In genomic region chr11:123822591-123822990, GRCh38 we compare ENCODE assay signal across 19 cellular contexts. TPM values are rescaled to one million over a fixed set of nuclear protein-coding genes. Genes with fewer than 3 reads are reported as not detected.
DNase-seq lines count a peak whose midpoint lies in the region; ATAC-seq, FAIRE-seq and TF ChIP-seq lines count a peak whose summit lies in the region.
"Had no signal": no experiment of that assay in that cellular context is flagged by ENCODE, and none has a peak within 500 bp of the region (broad histone marks: within the 10 kb centered on the region; RNA-seq: fewer than 3 reads in every experiment).

No MANE protein-coding gene starts in this region.

- no peaks in the 10 kb centered on the region for H4K20me1 ChIP-seq in mammary epithelial cell (ENCODE audit: insufficient read depth, low read length)

- 77% methylated on average over 3 of the region's 3 CpGs for WGBS in mammary epithelial cell (ENCODE audit: low coverage, missing lambda C conversion rate)
- 26 to 37% (median 33%) methylated on average over 3 of the region's 3 CpGs for WGBS in small intestine, 3 donors
- 20 to 23% methylated on average over 3 of the region's 3 CpGs for WGBS in lower leg skin, 2 donors

- H3K79me2 ChIP-seq in mammary epithelial cell (ENCODE audit: insufficient read depth, low read length) = no peaks in the 10 kb centered on the region

- TF ChIP-seq CTCF in mammary epithelial cell (conservative IDR thresholded peaks at IDR 0.05 in 1 of 2, IDR thresholded peaks at IDR 0.05 in 1 of 2; ENCODE audit: extremely low read depth in 1 of 2, insufficient read depth in 1 of 2, low read depth in 1 of 2, low read length in 2 of 2) = peak in 1 of 2 donors; percentile 1
- no peak for TF ChIP-seq CTCF in lower lobe of right lung (IDR thresholded peaks at IDR 0.05)
- TF ChIP-seq CTCF in lower leg skin (IDR thresholded peaks at IDR 0.05) = no peak

- peak; percentile 38 to 70 for ATAC-seq in lower lobe of right lung
- ATAC-seq in GM18517 (IDR thresholded peaks at IDR 0.05; ENCODE audit: unreplicated experiment) = no peak
- ATAC-seq: gastrocnemius medialis had no signal

- peak; percentile 6 for DNase-seq in M059J (ENCODE audit: low read depth)
- DNase-seq in mammary epithelial cell = peak; percentile 12
- DNase-seq in lower lobe of right lung = no peak
- peak; percentile 11 for DNase-seq in small intestine
- DNase-seq in lower leg skin (ENCODE audit: low spot score in 2 of 2) = no peak
- no peak for DNase-seq in iPS-NIHi11 (ENCODE audit: low spot score)
- DNase-seq: activated CD4-positive, alpha-beta T cell treated with anti-CD3 and anti-CD28 coated beads for 1 hour; gastrocnemius medialis; KG1; NCI-H1105; NCI-H2107; NCI-H524 treated with DMSO at 0.1 percent for 48 hours; occipital lobe had no signal

- BruUV-seq in mammary epithelial cell (replicated peaks; lab: Mats Ljungman, UMichigan) = no TSS peak

- H3K4me2 ChIP-seq in mammary epithelial cell (ENCODE audit: insufficient read depth, low read depth, low read length) = no peak overlapping the region
- H3K4me2 ChIP-seq: PC-9 had no signal

- intact Hi-C loops in mammary epithelial cell (cut with micrococcal nuclease) (no loop called here), lower lobe of right lung (cut with DNase I) (no loop called here), lower leg skin (cut with DNase I; ENCODE audit: low total_unique reads) (no loop called here)

- CTCF ChIA-PET in mammary epithelial cell (lab: Charles Lee; ENCODE audit: low non-redundant PET) = no interaction called here

- in situ Hi-C loops in mammary epithelial cell (cut with MboI; ENCODE audit: low sequenced_read_pairs in 2 of 2) = no loop called here

- H3K27ac ChIP-seq in mammary epithelial cell (ENCODE audit: insufficient read depth, low read depth, low read length) = no peak overlapping the region
- no peak overlapping the region for H3K27ac ChIP-seq in lower lobe of right lung
- H3K27ac ChIP-seq in small intestine (ENCODE audit: low read depth in 1 of 2, low read length in 1 of 2) = no peak overlapping the region
- H3K27ac ChIP-seq: gastrocnemius medialis, PC-9, SK-N-MC had no signal

- no peak overlapping the region for H2AFZ ChIP-seq in mammary epithelial cell (ENCODE audit: low read depth, low read length)
- H2AFZ ChIP-seq: PC-9 had no signal

- H3K9ac ChIP-seq in mammary epithelial cell (ENCODE audit: insufficient read depth, low read length) = no peak overlapping the region

- H3K4me3 ChIP-seq in mammary epithelial cell (replicated peaks in 1 of 3; ENCODE audit: insufficient read depth in 1 of 3, low read depth in 2 of 3, low read length in 3 of 3) = no peak overlapping the region
- no peak overlapping the region for H3K4me3 ChIP-seq in lower lobe of right lung
- no peak overlapping the region for H3K4me3 ChIP-seq in small intestine (ENCODE audit: low read depth in 1 of 2, low read length in 2 of 2)
- no peak overlapping the region for H3K4me3 ChIP-seq in lower leg skin (ENCODE audit: low read depth, poor library complexity, severe bottlenecking)
- H3K4me3 ChIP-seq: gastrocnemius medialis, PC-9, SK-N-MC had no signal

- no peak for TF ChIP-seq POLR2A in lower leg skin (IDR thresholded peaks at IDR 0.05)

- no peaks in the 10 kb centered on the region for H3K9me3 ChIP-seq in mammary epithelial cell (replicated peaks; ENCODE audit: insufficient read depth, low read length)
- H3K9me3 ChIP-seq in lower lobe of right lung = no peaks in the 10 kb centered on the region
- no peaks in the 10 kb centered on the region for H3K9me3 ChIP-seq in small intestine (ENCODE audit: control insufficient read depth, low read depth)
- H3K9me3 ChIP-seq: gastrocnemius medialis had no signal

- dilution Hi-C loops in mammary epithelial cell (cut with HindIII; ENCODE audit: low sequenced_read_pairs) = no loop called here

- FAIRE-seq in small intestine (lab: Jason Lieb, UNC) = no peak

- H3K36me3 ChIP-seq in mammary epithelial cell (ENCODE audit: insufficient read depth, low read length) (no peaks in the 10 kb centered on the region), lower lobe of right lung (no peaks in the 10 kb centered on the region), small intestine (ENCODE audit: control insufficient read depth in 2 of 2, insufficient read depth in 2 of 2, low read length in 2 of 2) (no peaks in the 10 kb centered on the region)
- H3K36me3 ChIP-seq: gastrocnemius medialis had no signal

- H3K4me1 ChIP-seq in mammary epithelial cell (ENCODE audit: insufficient read depth, low read length) (no peaks in the 10 kb centered on the region), lower lobe of right lung (no peaks in the 10 kb centered on the region), small intestine (ENCODE audit: control insufficient read depth in 2 of 2, insufficient read depth in 1 of 2, low read depth in 1 of 2, low read length in 1 of 2) (no peaks in the 10 kb centered on the region)
- H3K4me1 ChIP-seq: gastrocnemius medialis had no signal

- H3K27me3 ChIP-seq in mammary epithelial cell (ENCODE audit: insufficient read depth, low read length) = no peaks in the 10 kb centered on the region
- H3K27me3 ChIP-seq in lower lobe of right lung (ENCODE audit: low read depth) = no peaks in the 10 kb centered on the region
- no peaks in the 10 kb centered on the region for H3K27me3 ChIP-seq in small intestine (ENCODE audit: control insufficient read depth in 2 of 2, insufficient read depth in 2 of 2, low read length in 2 of 2)
- H3K27me3 ChIP-seq: gastrocnemius medialis had no signal

RNA-seq across cellular contexts. Expression of gene OR6M1, which starts 16.4 kb away (rescaled TPM):
- total RNA-seq in M059J (2014; rRNA removed; shearing (Covaris generic)) = not detected in 2 replicates
- total RNA-seq in mammary epithelial cell (not detected), lower lobe of right lung (not detected), lower leg skin (not detected)
- polyA plus RNA-seq in mammary epithelial cell (not detected), small intestine (not detected)
- not detected for polyA minus RNA-seq in mammary epithelial cell
- total RNA-seq: activated T-helper 2 cell treated with anti-CD3 and anti-CD28 coated beads, Interferon-gamma antibody, Interleukin-2, Interleukin-4, amounts not matched to agents 10 μg/mL and 5 μg/mL and 100 μg/mL, durations not matched to agents 14 hours and 24 hours and 36 hours; gastrocnemius medialis; occipital lobe; PC-9 had no signal
- polyA plus RNA-seq: BJ, thymus had no signal

Comparison
In these comparisons a context has a peak if more than half of its experiments do, and no peak if none do; other contexts are left out.
1. DNase-seq: peak in M059J (single experiment), mammary epithelial cell (single experiment) and small intestine (single experiment); none in lower lobe of right lung (single experiment), lower leg skin (0 of 2) and iPS-NIHi11 (single experiment).